ENCODE assay signal across 22 cellular contexts in the genomic region with DNA sequence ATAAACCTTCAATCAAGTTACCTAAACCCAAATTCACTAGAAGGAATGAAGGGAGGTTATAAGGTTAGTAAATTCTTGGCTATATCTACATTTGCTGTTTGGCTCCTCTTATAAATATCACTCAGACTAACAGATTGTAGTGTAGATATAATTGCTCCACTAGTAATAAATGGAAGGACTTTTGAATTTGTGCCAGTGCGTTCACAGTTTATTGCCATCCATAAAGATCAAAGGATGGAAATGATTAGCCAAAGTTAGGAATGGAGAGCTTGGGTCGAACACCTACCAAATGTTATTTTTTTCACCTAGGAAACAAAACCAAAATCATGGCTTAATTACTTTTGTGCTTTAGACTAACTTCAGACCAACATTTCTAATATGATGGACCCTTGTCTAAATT. TPM values are rescaled to one million over a fixed set of nuclear protein-coding genes. Genes with fewer than 3 reads are reported as not detected.
A peak's percentile ranks its signal among the peaks of the same experiment; 100 is the strongest.
DNase-seq lines count a peak whose midpoint lies in the region; ATAC-seq and TF ChIP-seq lines count a peak whose summit lies in the region.
"Had no signal": no experiment of that assay in that cellular context is flagged by ENCODE, and none has a peak within 500 bp of the region (broad histone marks: within the 10 kb centered on the region; RNA-seq: fewer than 3 reads in every experiment).

No MANE protein-coding gene starts in this region.

- WGBS in thyroid gland, 2 donors: 91 to 95% methylated on average over 2 of the region's 2 CpGs

- no peak overlapping the region for H3K27ac ChIP-seq in HEK293 (ENCODE audit: extremely low read depth, low read depth, low read length)
- H3K27ac ChIP-seq in thyroid gland: peak overlapping the region in 1 of 3 donors; percentile 82
- H3K27ac ChIP-seq: KMS-11, PC-9, RWPE1 had no signal

- POLR2A ChIA-PET in HEK293 (lab: Yijun Ruan, JAX): no interaction called here

- no peaks in the 10 kb centered on the region for H3K27me3 ChIP-seq in thyroid gland
- H3K27me3 ChIP-seq: MG63 had no signal

- intact Hi-C loops in thyroid gland (cut with DNase I): no loop called here

- H3K9me3 ChIP-seq in HEK293 (ENCODE audit: control insufficient read depth, insufficient read depth, low read depth, low read length): no peaks in the 10 kb centered on the region
- no peaks in the 10 kb centered on the region for H3K9me3 ChIP-seq in thyroid gland
- H3K9me3 ChIP-seq: MG63 had no signal

- H3K4me3 ChIP-seq in HEK293 (ENCODE audit: low read depth, low read length) (no peak overlapping the region), thyroid gland (replicated peaks in 1 of 3) (no peak overlapping the region)
- H3K4me3 ChIP-seq: MG63, PC-9 had no signal

- peak overlapping the region in 3 of 5 donors; percentile 2 to 55 (median 28) for H3K4me3 Mint-ChIP-seq in immature natural killer cell
- no peak overlapping the region for H3K4me3 Mint-ChIP-seq in stimulated activated effector memory CD8-positive, alpha-beta T cell treated with anti-CD3 and anti-CD28 coated beads, Interleukin-12 subunit alpha, Interleukin-12 subunit beta, amount 100 ng/mL, for 72 hours
- H3K4me3 Mint-ChIP-seq in activated naive CD4-positive, alpha-beta T cell treated with anti-CD3 and anti-CD28 coated beads, Interleukin-2, amount 10 ng/mL, durations not matched to agents 7 days and 5 days: no peak overlapping the region
- H3K4me3 Mint-ChIP-seq: HFFc6 had no signal

- no peaks in the 10 kb centered on the region for H3K9me3 Mint-ChIP-seq in immature natural killer cell
- H3K9me3 Mint-ChIP-seq in stimulated activated effector memory CD8-positive, alpha-beta T cell treated with anti-CD3 and anti-CD28 coated beads, Interleukin-12 subunit alpha, Interleukin-12 subunit beta, amount 100 ng/mL, for 72 hours: no peaks in the 10 kb centered on the region
- H3K9me3 Mint-ChIP-seq in activated naive CD4-positive, alpha-beta T cell treated with anti-CD3 and anti-CD28 coated beads, Interleukin-2, amount 10 ng/mL, durations not matched to agents 7 days and 5 days: peaks cover 7% of the 10 kb centered on the region
- H3K9me3 Mint-ChIP-seq: CD8-positive, alpha-beta memory T cell had no signal

- no peak for ATAC-seq in stimulated activated effector memory CD8-positive, alpha-beta T cell treated with anti-CD3 and anti-CD28 coated beads, Interleukin-12 subunit alpha, Interleukin-12 subunit beta, amount 100 ng/mL, for 72 hours
- ATAC-seq in GM21723 (IDR thresholded peaks at IDR 0.05; ENCODE audit: unreplicated experiment): no peak
- ATAC-seq: SK-N-SH treated with all-trans-retinoic acid at 6 μM for 48 hours had no signal

- DNase-seq in NCI-H446 (lab: John Stamatoyannopoulos, UW) (peak; percentile 6 to 25), immature natural killer cell (no peak), thyroid gland (no peak)
- no peak for DNase-seq in stimulated activated effector memory CD8-positive, alpha-beta T cell treated with anti-CD3 and anti-CD28 coated beads, Interleukin-12 subunit alpha, Interleukin-12 subunit beta, amount 100 ng/mL, for 72 hours (ENCODE audit: low spot score in 2 of 2)
- DNase-seq in activated naive CD4-positive, alpha-beta T cell treated with anti-CD3 and anti-CD28 coated beads, Interleukin-2, amount 10 ng/mL, durations not matched to agents 7 days and 5 days: no peak
- DNase-seq: ACHN; C1 segment of cervical spinal cord; CD8-positive, alpha-beta memory T cell; HFFc6; MG63; NCI-H1048; NCI-H1694; NCI-H510A treated with DMSO at 0.1 percent for 48 hours; NCI-H82; PC-9; SIG-M5 had no signal

- TF ChIP-seq POLR2A in thyroid gland (IDR thresholded peaks at IDR 0.05): no peak

- H3K36me3 Mint-ChIP-seq in immature natural killer cell: peaks cover 9 to 17% (median 10%) of the 10 kb centered on the region in 3 donors
- peaks cover 9% of the 10 kb centered on the region for H3K36me3 Mint-ChIP-seq in stimulated activated effector memory CD8-positive, alpha-beta T cell treated with anti-CD3 and anti-CD28 coated beads, Interleukin-12 subunit alpha, Interleukin-12 subunit beta, amount 100 ng/mL, for 72 hours
- peaks cover 9% of the 10 kb centered on the region for H3K36me3 Mint-ChIP-seq in activated naive CD4-positive, alpha-beta T cell treated with anti-CD3 and anti-CD28 coated beads, Interleukin-2, amount 10 ng/mL, durations not matched to agents 7 days and 5 days

- H3K4me1 ChIP-seq in HEK293 (ENCODE audit: control insufficient read depth, insufficient read depth, low read length): no peaks in the 10 kb centered on the region
- H3K4me1 ChIP-seq in thyroid gland: peaks cover 13 to 22% of the 10 kb centered on the region in 2 donors

- H3K27ac Mint-ChIP-seq in immature natural killer cell: peak overlapping the region in 4 of 6 donors; percentile 6 to 82 (median 54)
- peak overlapping the region; percentile 12 for H3K27ac Mint-ChIP-seq in stimulated activated effector memory CD8-positive, alpha-beta T cell treated with anti-CD3 and anti-CD28 coated beads, Interleukin-12 subunit alpha, Interleukin-12 subunit beta, amount 100 ng/mL, for 72 hours
- no peak overlapping the region for H3K27ac Mint-ChIP-seq in activated naive CD4-positive, alpha-beta T cell treated with anti-CD3 and anti-CD28 coated beads, Interleukin-2, amount 10 ng/mL, durations not matched to agents 7 days and 5 days
- H3K27ac Mint-ChIP-seq: HFFc6 had no signal

- peaks cover 58 to 81% of the 10 kb centered on the region in 2 donors for H3K4me1 Mint-ChIP-seq in immature natural killer cell
- peaks cover 36% of the 10 kb centered on the region for H3K4me1 Mint-ChIP-seq in stimulated activated effector memory CD8-positive, alpha-beta T cell treated with anti-CD3 and anti-CD28 coated beads, Interleukin-12 subunit alpha, Interleukin-12 subunit beta, amount 100 ng/mL, for 72 hours
- peaks cover 28% of the 10 kb centered on the region for H3K4me1 Mint-ChIP-seq in activated naive CD4-positive, alpha-beta T cell treated with anti-CD3 and anti-CD28 coated beads, Interleukin-2, amount 10 ng/mL, durations not matched to agents 7 days and 5 days

- TF ChIP-seq CTCF in HEK293 (tag by site-specific recombination; IDR thresholded peaks at IDR 0.05) (no peak), thyroid gland (IDR thresholded peaks at IDR 0.05) (no peak)

- H3K27me3 Mint-ChIP-seq in immature natural killer cell (ENCODE audit: low read depth in 3 of 3): peaks cover 0 to 6% (median 5%) of the 10 kb centered on the region in 3 donors
- H3K27me3 Mint-ChIP-seq in activated naive CD4-positive, alpha-beta T cell treated with anti-CD3 and anti-CD28 coated beads, Interleukin-2, amount 10 ng/mL, durations not matched to agents 7 days and 5 days: no peaks in the 10 kb centered on the region
- H3K27me3 Mint-ChIP-seq: CD8-positive, alpha-beta memory T cell had no signal

- H3K36me3 ChIP-seq in HEK293 (ENCODE audit: control insufficient read depth in 2 of 2, insufficient read depth in 1 of 2, low read length in 2 of 2) (no peaks in the 10 kb centered on the region), thyroid gland (no peaks in the 10 kb centered on the region)
- H3K36me3 ChIP-seq: MG63 had no signal

- CTCF ChIA-PET in HEK293 (lab: Yijun Ruan, JAX): no interaction called here
- CTCF ChIA-PET in activated naive CD4-positive, alpha-beta T cell treated with anti-CD3 and anti-CD28 coated beads, Interleukin-2, amount 10 ng/mL, durations not matched to agents 7 days and 5 days (lab: Charles Lee): no interaction called here

TF ChIP-seq in HEK293, 187 proteins besides CTCF, POLR2A, EP300 and RAD21 (continues in another document):
- TF ChIP-seq ZNF239 (tag by site-specific recombination; IDR thresholded peaks at IDR 0.05) (no peak), ZNF157 (tag by site-specific recombination; IDR thresholded peaks at IDR 0.05) (no peak), ZNF777 (tag by site-specific recombination; IDR thresholded peaks at IDR 0.05; ENCODE audit: borderline replicate concordance) (no peak), GLIS2 (tag by site-specific recombination; IDR thresholded peaks at IDR 0.05) (no peak), EGR2 (tag by site-specific recombination; IDR thresholded peaks at IDR 0.05; ENCODE audit: low read depth) (no peak), OSR2 (tag by site-specific recombination; IDR thresholded peaks at IDR 0.05) (0 out of 2 replicates have a peak, but pooled peaks have one; percentile 14)
- TF ChIP-seq, protein P1, sequence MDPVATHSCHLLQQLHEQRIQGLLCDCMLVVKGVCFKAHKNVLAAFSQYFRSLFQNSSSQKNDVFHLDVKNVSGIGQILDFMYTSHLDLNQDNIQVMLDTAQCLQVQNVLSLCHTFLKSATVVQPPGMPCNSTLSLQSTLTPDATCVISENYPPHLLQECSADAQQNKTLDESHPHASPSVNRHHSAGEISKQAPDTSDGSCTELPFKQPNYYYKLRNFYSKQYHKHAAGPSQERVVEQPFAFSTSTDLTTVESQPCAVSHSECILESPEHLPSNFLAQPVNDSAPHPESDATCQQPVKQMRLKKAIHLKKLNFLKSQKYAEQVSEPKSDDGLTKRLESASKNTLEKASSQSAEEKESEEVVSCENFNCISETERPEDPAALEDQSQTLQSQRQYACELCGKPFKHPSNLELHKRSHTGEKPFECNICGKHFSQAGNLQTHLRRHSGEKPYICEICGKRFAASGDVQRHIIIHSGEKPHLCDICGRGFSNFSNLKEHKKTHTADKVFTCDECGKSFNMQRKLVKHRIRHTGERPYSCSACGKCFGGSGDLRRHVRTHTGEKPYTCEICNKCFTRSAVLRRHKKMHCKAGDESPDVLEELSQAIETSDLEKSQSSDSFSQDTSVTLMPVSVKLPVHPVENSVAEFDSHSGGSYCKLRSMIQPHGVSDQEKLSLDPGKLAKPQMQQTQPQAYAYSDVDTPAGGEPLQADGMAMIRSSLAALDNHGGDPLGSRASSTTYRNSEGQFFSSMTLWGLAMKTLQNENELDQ (tag by site-specific recombination; IDR thresholded peaks at IDR 0.05; ENCODE audit: low read depth): no peak
- TF ChIP-seq, protein P2, sequence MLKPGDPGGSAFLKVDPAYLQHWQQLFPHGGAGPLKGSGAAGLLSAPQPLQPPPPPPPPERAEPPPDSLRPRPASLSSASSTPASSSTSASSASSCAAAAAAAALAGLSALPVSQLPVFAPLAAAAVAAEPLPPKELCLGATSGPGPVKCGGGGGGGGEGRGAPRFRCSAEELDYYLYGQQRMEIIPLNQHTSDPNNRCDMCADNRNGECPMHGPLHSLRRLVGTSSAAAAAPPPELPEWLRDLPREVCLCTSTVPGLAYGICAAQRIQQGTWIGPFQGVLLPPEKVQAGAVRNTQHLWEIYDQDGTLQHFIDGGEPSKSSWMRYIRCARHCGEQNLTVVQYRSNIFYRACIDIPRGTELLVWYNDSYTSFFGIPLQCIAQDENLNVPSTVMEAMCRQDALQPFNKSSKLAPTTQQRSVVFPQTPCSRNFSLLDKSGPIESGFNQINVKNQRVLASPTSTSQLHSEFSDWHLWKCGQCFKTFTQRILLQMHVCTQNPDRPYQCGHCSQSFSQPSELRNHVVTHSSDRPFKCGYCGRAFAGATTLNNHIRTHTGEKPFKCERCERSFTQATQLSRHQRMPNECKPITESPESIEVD (tag by site-specific recombination; IDR thresholded peaks at IDR 0.05): 0 out of 2 replicates have a peak, but pooled peaks have one; percentile 21

RNA-seq across cellular contexts. Expression of gene DTHD1, which starts 9.2 kb away (rescaled TPM):
- polyA plus RNA-seq in immature natural killer cell: 10 to 100 TPM in 2 of 3 donors, 1 to 10 TPM in 1; 7.4 to 30.0 (median 15.6) TPM
- total RNA-seq in thyroid gland: under 1 TPM; 0.27 to 0.71 (median 0.52) TPM
- total RNA-seq: HFFc6, HT1080, PC-9 had no signal

RNA-seq across cellular contexts. Expression of gene ARAP2, which starts 46.3 kb away (rescaled TPM):
- polyA plus RNA-seq in immature natural killer cell: 10 to 100 TPM; 34.7 to 62.7 (median 38.9) TPM
- 100 to 1,000 TPM; 109 to 247 (median 225) TPM for total RNA-seq in thyroid gland
- total RNA-seq: HFFc6 had no signal

Comparison
In these comparisons a context has a peak if more than half of its experiments do, and no peak if none do; other contexts are left out.
1. DNase-seq: peak in NCI-H446 (2 of 2); none in immature natural killer cell (0 of 3), stimulated activated effector memory CD8-positive, alpha-beta T cell treated with anti-CD3 and anti-CD28 coated beads, Interleukin-12 subunit alpha, Interleukin-12 subunit beta, amount 100 ng/mL, for 72 hours (0 of 2), thyroid gland (0 of 2) and activated naive CD4-positive, alpha-beta T cell treated with anti-CD3 and anti-CD28 coated beads, Interleukin-2, amount 10 ng/mL, durations not matched to agents 7 days and 5 days (single experiment).
2. H3K4me3 Mint-ChIP-seq: peak in immature natural killer cell (3 of 5); none in stimulated activated effector memory CD8-positive, alpha-beta T cell treated with anti-CD3 and anti-CD28 coated beads, Interleukin-12 subunit alpha, Interleukin-12 subunit beta, amount 100 ng/mL, for 72 hours (single experiment) and activated naive CD4-positive, alpha-beta T cell treated with anti-CD3 and anti-CD28 coated beads, Interleukin-2, amount 10 ng/mL, durations not matched to agents 7 days and 5 days (single experiment).